1 cellular context compared by ENCODE assay signal in genomic region chr6:66489269-66489987, GRCh38.
TF ChIP-seq lines count a peak whose summit lies in the region.

No MANE protein-coding gene starts in this region.

TF ChIP-seq in HepG2, 621 proteins besides CTCF, POLR2A, EP300 and RAD21 (continued from another document and continues in another):
- no peak for TF ChIP-seq CENPBD1 (CRISPR knock-in tag; IDR thresholded peaks at IDR 0.05; ENCODE audit: borderline replicate concordance, low read depth)
- TF ChIP-seq ZNF740 (CRISPR knock-in tag; IDR thresholded peaks at IDR 0.05) = no peak
- TF ChIP-seq STAT5B (CRISPR knock-in tag; IDR thresholded peaks at IDR 0.05) = no peak
- no peak for TF ChIP-seq BATF2 (CRISPR knock-in tag; IDR thresholded peaks at IDR 0.05)
- TF ChIP-seq MXD1 (CRISPR knock-in tag; IDR thresholded peaks at IDR 0.05) = 0 out of 2 replicates have a peak, but pooled peaks have one; percentile 44
- peak; percentile 36 to 54; a peak in 3 of 4 replicates for TF ChIP-seq MAFK (conservative IDR thresholded peaks at IDR 0.05 in 1 of 2, IDR thresholded peaks at IDR 0.05 in 1 of 2; ENCODE audit: low read length in 2 of 2)
- no peak for TF ChIP-seq CBX2 (IDR thresholded peaks at IDR 0.05; ENCODE audit: low read depth, low read length)
- TF ChIP-seq CBX2 (CRISPR knock-in tag; IDR thresholded peaks at IDR 0.05; ENCODE audit: low read depth) = no peak
- TF ChIP-seq AKNA (CRISPR knock-in tag; IDR thresholded peaks at IDR 0.05; ENCODE audit: borderline replicate concordance) = no peak
- TF ChIP-seq CHCHD3 (CRISPR knock-in tag; IDR thresholded peaks at IDR 0.05) = no peak
- TF ChIP-seq ZNF20 (CRISPR knock-in tag; IDR thresholded peaks at IDR 0.05) = no peak
- no peak for TF ChIP-seq IKZF1 (IDR thresholded peaks at IDR 0.05)
- TF ChIP-seq ZFP62 (CRISPR knock-in tag; IDR thresholded peaks at IDR 0.05) = no peak
- no peak for TF ChIP-seq SP1 (IDR thresholded peaks at IDR 0.05)
- TF ChIP-seq SP1 (CRISPR knock-in tag; IDR thresholded peaks at IDR 0.05) = no peak
- no peak for TF ChIP-seq MTF1 (CRISPR knock-in tag; IDR thresholded peaks at IDR 0.05)
- TF ChIP-seq REST (IDR thresholded peaks at IDR 0.05; ENCODE audit: borderline replicate concordance in 1 of 2, low read depth in 1 of 2, low read length in 2 of 2) = no peak
- TF ChIP-seq POLR2AphosphoS5 (IDR thresholded peaks at IDR 0.05; ENCODE audit: low read depth, low read length) = no peak
- 0 out of 2 replicates have a peak, but pooled peaks have one; percentile 30 for TF ChIP-seq CHD2 (IDR thresholded peaks at IDR 0.05; ENCODE audit: low read depth, low read length)
- TF ChIP-seq RFXANK (CRISPR knock-in tag; IDR thresholded peaks at IDR 0.05) = no peak
- no peak for TF ChIP-seq XBP1 (CRISPR knock-in tag; IDR thresholded peaks at IDR 0.05)
- TF ChIP-seq TP53 (CRISPR knock-in tag; conservative IDR thresholded peaks at IDR 0.05) = no peak
- TF ChIP-seq ZNF549 (CRISPR knock-in tag; IDR thresholded peaks at IDR 0.05) = no peak
- TF ChIP-seq ATF3 (CRISPR knock-in tag; IDR thresholded peaks at IDR 0.05) = no peak
- TF ChIP-seq CC2D1A (CRISPR knock-in tag; IDR thresholded peaks at IDR 0.05) = no peak
- TF ChIP-seq CSRNP1 (CRISPR knock-in tag; IDR thresholded peaks at IDR 0.05) = no peak
- TF ChIP-seq MLXIP (CRISPR knock-in tag; IDR thresholded peaks at IDR 0.05; ENCODE audit: borderline replicate concordance) = no peak
- no peak for TF ChIP-seq UBTF (CRISPR knock-in tag; IDR thresholded peaks at IDR 0.05)
- TF ChIP-seq ZFP36L2 (CRISPR knock-in tag; IDR thresholded peaks at IDR 0.05) = no peak
- TF ChIP-seq ZNF749 (CRISPR knock-in tag; IDR thresholded peaks at IDR 0.05; ENCODE audit: borderline replicate concordance) = no peak
- TF ChIP-seq ZNF780A (CRISPR knock-in tag; IDR thresholded peaks at IDR 0.05) = no peak
- TF ChIP-seq ZSCAN25 (CRISPR knock-in tag; IDR thresholded peaks at IDR 0.05) = no peak
- TF ChIP-seq HMGA1 (CRISPR knock-in tag; conservative IDR thresholded peaks at IDR 0.05) = no peak
- no peak for TF ChIP-seq CHD4 (IDR thresholded peaks at IDR 0.05; ENCODE audit: borderline replicate concordance, low read length)
- TF ChIP-seq ZNF224 (CRISPR knock-in tag; IDR thresholded peaks at IDR 0.05) = no peak
- no peak for TF ChIP-seq E2F1 (CRISPR knock-in tag; IDR thresholded peaks at IDR 0.05)
- no peak for TF ChIP-seq ZMAT5 (CRISPR knock-in tag; IDR thresholded peaks at IDR 0.05; ENCODE audit: borderline replicate concordance, low read depth)
- no peak for TF ChIP-seq MTERF4 (CRISPR knock-in tag; IDR thresholded peaks at IDR 0.05)
- no peak for TF ChIP-seq FOXK2 (IDR thresholded peaks at IDR 0.05)
- TF ChIP-seq FOXA3 (CRISPR knock-in tag; IDR thresholded peaks at IDR 0.05) = peak; percentile 93
- no peak for TF ChIP-seq NR3C1 (CRISPR knock-in tag; IDR thresholded peaks at IDR 0.05)
- 0 out of 2 replicates have a peak, but pooled peaks have one; percentile 31 for TF ChIP-seq TBX2 (CRISPR knock-in tag; IDR thresholded peaks at IDR 0.05; ENCODE audit: borderline replicate concordance)
- no peak for TF ChIP-seq ZFP36 (IDR thresholded peaks at IDR 0.05; ENCODE audit: borderline replicate concordance, low read depth, low read length, partially characterized antibody)
